17 cellular contexts compared by ENCODE assay signal in genomic region chr17:44361292-44362055, GRCh38. TPM values are rescaled to one million over a fixed set of nuclear protein-coding genes. Genes with fewer than 3 reads are reported as not detected.
A peak's percentile ranks its signal among the peaks of the same experiment; 100 is the strongest.
DNase-seq lines count a peak whose midpoint lies in the region; TF ChIP-seq lines count a peak whose summit lies in the region.
"Had no signal": no experiment of that assay in that cellular context is flagged by ENCODE, and none has a peak within 500 bp of the region (broad histone marks: within the 10 kb centered on the region; RNA-seq: fewer than 3 reads in every experiment).

No MANE protein-coding gene starts in this region.

- no peak overlapping the region for H4K8ac ChIP-seq in neuronal stem cell (ENCODE audit: low read depth, low read length)

- peak overlapping the region; percentile 87 for H3K18ac ChIP-seq in neuronal stem cell (ENCODE audit: low read length)

- H3K23ac ChIP-seq in neuronal stem cell (ENCODE audit: low read depth, low read length, poor library complexity) = peak overlapping the region; percentile 75

- POLR2A ChIA-PET in activated CD4-positive, alpha-beta memory T cell treated with anti-CD3 and anti-CD28 coated beads for 36 hours (lab: Charles Lee) = no interaction called here

- intact Hi-C loops in activated CD4-positive, alpha-beta memory T cell treated with anti-CD3 and anti-CD28 coated beads for 36 hours (cut with micrococcal nuclease) = loop anchor here (2.0 kb wide), 1 partner anchor 161 kb away; no protein-coding TSS in a partner anchor
- intact Hi-C loops in activated CD4-positive, alpha-beta T cell treated with anti-CD3 and anti-CD28 coated beads, Interleukin-2, amount 10 ng/mL, durations not matched to agents 24 days and 14 days (cut with micrococcal nuclease) = no loop called here

- H3K4me3 Mint-ChIP-seq in endothelial cell (ENCODE audit: unreplicated experiment) = peak overlapping the region; percentile 37
- H3K4me3 Mint-ChIP-seq in activated CD4-positive, alpha-beta memory T cell treated with anti-CD3 and anti-CD28 coated beads for 36 hours = no peak overlapping the region
- H3K4me3 Mint-ChIP-seq in activated CD4-positive, alpha-beta T cell treated with anti-CD3 and anti-CD28 coated beads, Interleukin-2, amount 10 ng/mL, durations not matched to agents 24 days and 14 days = no peak overlapping the region
- H3K4me3 Mint-ChIP-seq: activated naive CD8-positive, alpha-beta T cell treated with anti-CD3 and anti-CD28 coated beads for 36 hours; CD8-positive, alpha-beta T cell had no signal

- no peaks in the 10 kb centered on the region for H3K9me2 ChIP-seq in Karpas-422 (replicated peaks; ENCODE audit: insufficient read depth, low read length)

- no CpG with 5 or more reads among the region's 8 CpGs for WGBS in neuronal stem cell (ENCODE audit: extremely low coverage in 2 of 2, insufficient read length in 2 of 2, insufficient replicate concordance in 1 of 2), 2 donors

- peak overlapping the region; percentile 42 for H2BK15ac ChIP-seq in neuronal stem cell (ENCODE audit: low read length)

- CTCF ChIA-PET in activated CD4-positive, alpha-beta memory T cell treated with anti-CD3 and anti-CD28 coated beads for 36 hours (lab: Charles Lee) = interaction anchor here (1.0 to 3.0 kb wide), 3 partner anchors 16 to 163 kb away, joined by 3 to 18 read pairs (median 3); partner anchors contain the start of gene GRN

- H3K27me3 ChIP-seq in Karpas-422 (ENCODE audit: low read length) (no peaks in the 10 kb centered on the region), neuronal stem cell (ENCODE audit: control insufficient read depth in 3 of 3, insufficient read depth in 3 of 3, low read depth in 1 of 3, low read length in 3 of 3) (peaks cover 0 to 19% (median 0%) of the 10 kb centered on the region in 3 experiments)

- peak overlapping the region; percentile 82 for H2BK120ac ChIP-seq in neuronal stem cell (ENCODE audit: low read depth, low read length)

- H3K9ac ChIP-seq in Karpas-422 (ENCODE audit: low read length) (no peak overlapping the region), neuronal stem cell (ENCODE audit: low read depth, low read length, poor library complexity) (peak overlapping the region; percentile 85)

- peaks cover 21% of the 10 kb centered on the region for H3K79me1 ChIP-seq in neuronal stem cell (ENCODE audit: low read depth, low read length)

- 0 out of 2 replicates have a peak, but pooled peaks cover 3% of the 10 kb centered on the region for H4K20me1 ChIP-seq in Karpas-422 (ENCODE audit: insufficient read depth, low read depth, low read length)

- no peak overlapping the region for H4K91ac ChIP-seq in neuronal stem cell (ENCODE audit: low read depth, low read length, poor library complexity)

- H3K4ac ChIP-seq in neuronal stem cell (ENCODE audit: low read length) = no peak overlapping the region

- TF ChIP-seq CTCF in endothelial cell (IDR thresholded peaks at IDR 0.05; ENCODE audit: unreplicated experiment) = no peak

- H3K27ac ChIP-seq in Karpas-422 (ENCODE audit: low read length) = no peak overlapping the region
- peak overlapping the region; percentile 66 for H3K27ac ChIP-seq in neuronal stem cell (replicated peaks; ENCODE audit: low read length)
- H3K27ac ChIP-seq: tibial nerve, VCaP had no signal

- H3K9me3 Mint-ChIP-seq in endothelial cell (ENCODE audit: unreplicated experiment) = no peaks in the 10 kb centered on the region
- no peaks in the 10 kb centered on the region for H3K9me3 Mint-ChIP-seq in activated CD4-positive, alpha-beta memory T cell treated with anti-CD3 and anti-CD28 coated beads for 36 hours
- no peaks in the 10 kb centered on the region for H3K9me3 Mint-ChIP-seq in activated CD4-positive, alpha-beta T cell treated with anti-CD3 and anti-CD28 coated beads, Interleukin-2, amount 10 ng/mL, durations not matched to agents 24 days and 14 days
- H3K9me3 Mint-ChIP-seq: activated naive CD8-positive, alpha-beta T cell treated with anti-CD3 and anti-CD28 coated beads for 36 hours; CD8-positive, alpha-beta T cell had no signal

- peak overlapping the region; percentile 10 for H3K27ac Mint-ChIP-seq in endothelial cell (ENCODE audit: unreplicated experiment)
- H3K27ac Mint-ChIP-seq in activated CD4-positive, alpha-beta memory T cell treated with anti-CD3 and anti-CD28 coated beads for 36 hours = no peak overlapping the region
- no peak overlapping the region for H3K27ac Mint-ChIP-seq in activated CD4-positive, alpha-beta T cell treated with anti-CD3 and anti-CD28 coated beads, Interleukin-2, amount 10 ng/mL, durations not matched to agents 24 days and 14 days
- H3K27ac Mint-ChIP-seq: activated naive CD8-positive, alpha-beta T cell treated with anti-CD3 and anti-CD28 coated beads for 36 hours; CD8-positive, alpha-beta T cell had no signal

- H2BK5ac ChIP-seq in neuronal stem cell (ENCODE audit: low read length) = peak overlapping the region; percentile 84

- H3K14ac ChIP-seq in neuronal stem cell (ENCODE audit: low read length) = peak overlapping the region; percentile 33

- no peaks in the 10 kb centered on the region for H3K79me2 ChIP-seq in Karpas-422 (ENCODE audit: low read length)

- DNase-seq in NCI-H146 (lab: John Stamatoyannopoulos, UW) (peak; percentile 49), NCI-H146 treated with DMSO at 0.1 percent for 48 hours (lab: John Stamatoyannopoulos, UW; ENCODE audit: unreplicated experiment) (no peak), Karpas-422 (peak; percentile 45), endothelial cell (ENCODE audit: low spot score) (no peak), neuronal stem cell (ENCODE audit: low spot score) (no peak), activated gamma-delta T cell (lab: John Stamatoyannopoulos, UW) (no peak)
- no peak for DNase-seq in activated CD4-positive, alpha-beta memory T cell treated with anti-CD3 and anti-CD28 coated beads for 36 hours
- no peak for DNase-seq in activated CD4-positive, alpha-beta T cell treated with anti-CD3 and anti-CD28 coated beads, Interleukin-2, amount 10 ng/mL, durations not matched to agents 24 days and 14 days
- DNase-seq: 8988T; activated naive CD8-positive, alpha-beta T cell treated with anti-CD3 and anti-CD28 coated beads for 36 hours; CD8-positive, alpha-beta T cell; central memory CD4-positive, alpha-beta T cell; GDM1; MV-4-11; stimulated activated CD4-positive, alpha-beta T cell treated with anti-CD3 and anti-CD28 coated beads, Interleukin-2, amount 100 ng/mL, for 48 hours had no signal

- H3K4me3 ChIP-seq in Karpas-422 (ENCODE audit: low read length) = no peak overlapping the region
- H3K4me3 ChIP-seq in neuronal stem cell (ENCODE audit: low read length in 2 of 2) = peak overlapping the region in 1 of 2 donors; percentile 60
- H3K4me3 ChIP-seq: tibial nerve had no signal

- H3K4me1 Mint-ChIP-seq in endothelial cell (ENCODE audit: unreplicated experiment) = peaks cover 15% of the 10 kb centered on the region
- H3K4me1 Mint-ChIP-seq in activated CD4-positive, alpha-beta memory T cell treated with anti-CD3 and anti-CD28 coated beads for 36 hours (ENCODE audit: low read depth) = peaks cover 4% of the 10 kb centered on the region
- no peaks in the 10 kb centered on the region for H3K4me1 Mint-ChIP-seq in activated CD4-positive, alpha-beta T cell treated with anti-CD3 and anti-CD28 coated beads, Interleukin-2, amount 10 ng/mL, durations not matched to agents 24 days and 14 days

- H3K36me3 ChIP-seq in Karpas-422 (ENCODE audit: insufficient read depth, low read length) = no peaks in the 10 kb centered on the region
- H3K36me3 ChIP-seq in neuronal stem cell (replicated peaks in 1 of 2; ENCODE audit: control insufficient read depth in 2 of 2, insufficient read depth in 2 of 2, low read length in 2 of 2) = peaks cover 2 to 31% of the 10 kb centered on the region in 2 donors
- H3K36me3 ChIP-seq: tibial nerve had no signal

- H3K4me2 ChIP-seq in Karpas-422 (ENCODE audit: low read depth, low read length, poor library complexity, severe bottlenecking) (no peak overlapping the region), neuronal stem cell (ENCODE audit: insufficient read depth, low read length, poor library complexity, severe bottlenecking) (peak overlapping the region; percentile 52)

- peaks cover 15% of the 10 kb centered on the region for H3K36me3 Mint-ChIP-seq in endothelial cell (ENCODE audit: low read depth, unreplicated experiment)
- no peaks in the 10 kb centered on the region for H3K36me3 Mint-ChIP-seq in activated CD4-positive, alpha-beta memory T cell treated with anti-CD3 and anti-CD28 coated beads for 36 hours
- no peaks in the 10 kb centered on the region for H3K36me3 Mint-ChIP-seq in activated CD4-positive, alpha-beta T cell treated with anti-CD3 and anti-CD28 coated beads, Interleukin-2, amount 10 ng/mL, durations not matched to agents 24 days and 14 days (ENCODE audit: low read depth)
- H3K36me3 Mint-ChIP-seq: activated naive CD8-positive, alpha-beta T cell treated with anti-CD3 and anti-CD28 coated beads for 36 hours; CD8-positive, alpha-beta T cell had no signal

- H2BK12ac ChIP-seq in neuronal stem cell (ENCODE audit: low read length) = no peak overlapping the region

- H3K4me1 ChIP-seq in Karpas-422 (ENCODE audit: low read length) = peaks cover 22% of the 10 kb centered on the region
- peaks cover 23% of the 10 kb centered on the region in 2 donors for H3K4me1 ChIP-seq in neuronal stem cell (ENCODE audit: control insufficient read depth in 2 of 2, insufficient read depth in 1 of 2, low read depth in 1 of 2, low read length in 2 of 2)

- H3K9me3 ChIP-seq in Karpas-422 (ENCODE audit: low read length) (no peaks in the 10 kb centered on the region), neuronal stem cell (replicated peaks in 1 of 2; ENCODE audit: control insufficient read depth in 2 of 2, insufficient read depth in 1 of 2, low read depth in 1 of 2, low read length in 2 of 2) (no peaks in the 10 kb centered on the region)
- H3K9me3 ChIP-seq: tibial nerve had no signal

- no peak overlapping the region for H2AFZ ChIP-seq in Karpas-422 (ENCODE audit: low read length)
- H2AFZ ChIP-seq in neuronal stem cell (ENCODE audit: low read length) = no peak overlapping the region

- H2AK5ac ChIP-seq in neuronal stem cell (ENCODE audit: low read depth, low read length) = peak overlapping the region; percentile 85

- peaks cover 15% of the 10 kb centered on the region for H3K27me3 Mint-ChIP-seq in endothelial cell (ENCODE audit: unreplicated experiment)
- peaks cover 14% of the 10 kb centered on the region for H3K27me3 Mint-ChIP-seq in activated CD4-positive, alpha-beta memory T cell treated with anti-CD3 and anti-CD28 coated beads for 36 hours
- H3K27me3 Mint-ChIP-seq in activated CD4-positive, alpha-beta T cell treated with anti-CD3 and anti-CD28 coated beads, Interleukin-2, amount 10 ng/mL, durations not matched to agents 24 days and 14 days = peaks cover 38% of the 10 kb centered on the region

RNA-seq across cellular contexts. Expression of gene FAM171A2, which starts 2.2 kb away (rescaled TPM):
- total RNA-seq in Karpas-422 (2014; rRNA removed; shearing (Covaris generic); ENCODE audit: low replicate concordance) = 0.40 and 1.2 TPM in 2 replicates
- 53.7 TPM for total RNA-seq in endothelial cell (ENCODE audit: unreplicated experiment)
- 34.5 TPM for polyA plus RNA-seq in neuronal stem cell (2013, experiment 1 of 2)
- polyA plus RNA-seq in neuronal stem cell (2013, experiment 2 of 2) = 33.1 TPM
- total RNA-seq in activated CD4-positive, alpha-beta memory T cell treated with anti-CD3 and anti-CD28 coated beads for 36 hours = under 1 TPM; 0.19 to 0.21 TPM
- 0.21 and 0.26 TPM in 2 replicates for total RNA-seq in activated CD4-positive, alpha-beta T cell treated with anti-CD3 and anti-CD28 coated beads, Interleukin-2, amount 10 ng/mL, durations not matched to agents 24 days and 14 days

RNA-seq across cellular contexts. Expression of gene GRN, which starts 16.4 kb away (rescaled TPM):
- 194 and 327 TPM in 2 replicates for total RNA-seq in Karpas-422 (2014; rRNA removed; shearing (Covaris generic); ENCODE audit: low replicate concordance)
- 904 TPM for total RNA-seq in endothelial cell (ENCODE audit: unreplicated experiment)
- 54.1 TPM for polyA plus RNA-seq in neuronal stem cell (2013, experiment 1 of 2)
- 53.7 TPM for polyA plus RNA-seq in neuronal stem cell (2013, experiment 2 of 2)
- 10 to 100 TPM; 59.7 to 62.4 TPM for total RNA-seq in activated CD4-positive, alpha-beta memory T cell treated with anti-CD3 and anti-CD28 coated beads for 36 hours
- total RNA-seq in activated CD4-positive, alpha-beta T cell treated with anti-CD3 and anti-CD28 coated beads, Interleukin-2, amount 10 ng/mL, durations not matched to agents 24 days and 14 days = 33.0 and 34.6 TPM in 2 replicates

RNA-seq across cellular contexts. Expression of gene ITGA2B, which starts 28.0 kb away (rescaled TPM):
- 0.07 and 0.26 TPM in 2 replicates for total RNA-seq in Karpas-422 (2014; rRNA removed; shearing (Covaris generic); ENCODE audit: low replicate concordance)
- 4.3 TPM for total RNA-seq in endothelial cell (ENCODE audit: unreplicated experiment)
- polyA plus RNA-seq in neuronal stem cell (2013, experiment 1 of 2) = 6.4 TPM
- polyA plus RNA-seq in neuronal stem cell (2013, experiment 2 of 2) = 7.5 TPM
- total RNA-seq in activated CD4-positive, alpha-beta memory T cell treated with anti-CD3 and anti-CD28 coated beads for 36 hours = 1 to 10 TPM; 1.0 to 1.4 TPM
- total RNA-seq in activated CD4-positive, alpha-beta T cell treated with anti-CD3 and anti-CD28 coated beads, Interleukin-2, amount 10 ng/mL, durations not matched to agents 24 days and 14 days = 0.65 and 0.85 TPM in 2 replicates

RNA-seq across cellular contexts. Expression of gene SLC25A39, which starts 36.9 kb away (rescaled TPM):
- 78.7 and 163 TPM in 2 replicates for total RNA-seq in Karpas-422 (2014; rRNA removed; shearing (Covaris generic); ENCODE audit: low replicate concordance)
- total RNA-seq in endothelial cell (ENCODE audit: unreplicated experiment) = 124 TPM
- polyA plus RNA-seq in neuronal stem cell (2013, experiment 1 of 2) = 84.8 TPM
- polyA plus RNA-seq in neuronal stem cell (2013, experiment 2 of 2) = 84.0 TPM
- total RNA-seq in activated CD4-positive, alpha-beta memory T cell treated with anti-CD3 and anti-CD28 coated beads for 36 hours = 100 to 1,000 TPM; 121 to 122 TPM
- total RNA-seq in activated CD4-positive, alpha-beta T cell treated with anti-CD3 and anti-CD28 coated beads, Interleukin-2, amount 10 ng/mL, durations not matched to agents 24 days and 14 days = 172 TPM in 2 replicates

RNA-seq across cellular contexts. Expression of gene RUNDC3A, which starts 53.1 kb away (rescaled TPM):
- 1.5 and 2.3 TPM in 2 replicates for total RNA-seq in Karpas-422 (2014; rRNA removed; shearing (Covaris generic); ENCODE audit: low replicate concordance)
- 0.82 TPM for total RNA-seq in endothelial cell (ENCODE audit: unreplicated experiment)
- polyA plus RNA-seq in neuronal stem cell (2013, experiment 1 of 2) = 0.25 TPM
- polyA plus RNA-seq in neuronal stem cell (2013, experiment 2 of 2) = 0.19 TPM
- not detected for total RNA-seq in activated CD4-positive, alpha-beta memory T cell treated with anti-CD3 and anti-CD28 coated beads for 36 hours
- total RNA-seq in activated CD4-positive, alpha-beta T cell treated with anti-CD3 and anti-CD28 coated beads, Interleukin-2, amount 10 ng/mL, durations not matched to agents 24 days and 14 days = 0.42 TPM in 1 of 2 replicates, not detected in the other
- total RNA-seq: tibial nerve had no signal

Comparison
In these comparisons a context has a peak if more than half of its experiments do, and no peak if none do; other contexts are left out.
1. DNase-seq: peak in NCI-H146 (single experiment) and Karpas-422 (single experiment); none in NCI-H146 treated with DMSO at 0.1 percent for 48 hours (single experiment), endothelial cell (single experiment), neuronal stem cell (single experiment), activated gamma-delta T cell (single experiment), activated CD4-positive, alpha-beta memory T cell treated with anti-CD3 and anti-CD28 coated beads for 36 hours (single experiment) and activated CD4-positive, alpha-beta T cell treated with anti-CD3 and anti-CD28 coated beads, Interleukin-2, amount 10 ng/mL, durations not matched to agents 24 days and 14 days (single experiment).
2. RNA of gene FAM171A2, which starts 2.2 kb away (total RNA-seq): 53.7 TPM in endothelial cell (single experiment); 0.40 to 1.2 TPM in Karpas-422, 0.19 to 0.21 TPM in activated CD4-positive, alpha-beta memory T cell treated with anti-CD3 and anti-CD28 coated beads for 36 hours and 0.21 to 0.26 TPM in activated CD4-positive, alpha-beta T cell treated with anti-CD3 and anti-CD28 coated beads, Interleukin-2, amount 10 ng/mL, durations not matched to agents 24 days and 14 days; every median in the first group is over 10 times any median in the second.